ENCODE assay signal across 9 cellular contexts in the genomic region with DNA sequence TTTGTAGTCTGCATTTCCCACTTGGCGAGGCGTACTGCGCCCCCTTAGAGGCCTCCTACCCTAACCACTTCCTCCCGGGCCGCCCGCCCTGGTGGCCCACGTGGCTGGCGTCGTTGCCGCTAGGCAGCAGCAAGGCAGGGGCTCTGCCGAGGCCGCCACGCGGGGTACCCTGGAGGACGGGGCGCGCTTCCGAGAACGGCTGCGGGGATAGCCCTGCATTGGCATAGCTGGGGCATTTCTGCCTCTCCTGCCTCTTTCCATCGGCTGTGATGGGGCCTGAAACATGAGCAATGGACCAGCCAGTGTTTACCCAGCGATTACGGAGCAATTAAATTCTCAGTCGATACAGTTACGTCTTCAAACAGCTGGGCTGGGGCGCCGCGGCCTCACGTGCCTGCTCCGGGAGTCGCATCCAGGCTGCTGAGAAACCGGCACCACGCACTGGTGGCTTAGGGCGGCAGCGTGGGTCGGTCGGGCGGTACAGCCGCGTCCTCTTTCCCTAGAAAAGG. TPM values are rescaled to one million over a fixed set of nuclear protein-coding genes. Genes with fewer than 3 reads are reported as not detected.
DNase-seq lines count a peak whose midpoint lies in the region; ATAC-seq and TF ChIP-seq lines count a peak whose summit lies in the region.
"Had no signal": no experiment of that assay in that cellular context is flagged by ENCODE, and none has a peak within 500 bp of the region (broad histone marks: within the 10 kb centered on the region; RNA-seq: fewer than 3 reads in every experiment).

No MANE protein-coding gene starts in this region.

- H3K27ac ChIP-seq in mesendoderm (ENCODE audit: low read depth, low read length) (no peak overlapping the region), Peyer's patch (no peak overlapping the region)
- H3K27ac ChIP-seq: prostate gland had no signal

- H3K9me3 ChIP-seq in Peyer's patch = no peaks in the 10 kb centered on the region
- H3K9me3 ChIP-seq: prostate gland had no signal

- H3K4me3 ChIP-seq in mesendoderm (ENCODE audit: low read length) = no peak overlapping the region
- H3K4me3 ChIP-seq in Peyer's patch = no peak overlapping the region
- H3K4me3 ChIP-seq: prostate gland had no signal

- no peaks in the 10 kb centered on the region for H3K79me2 ChIP-seq in mesendoderm (ENCODE audit: control insufficient read depth, insufficient read depth, low read length)

- H3K23ac ChIP-seq in mesendoderm (ENCODE audit: low read length) = no peak overlapping the region

- no peak overlapping the region for H3K9ac ChIP-seq in mesendoderm (ENCODE audit: low read length)

- H4K5ac ChIP-seq in mesendoderm (ENCODE audit: low read length) = no peak overlapping the region

- DNase-seq in DMS153 treated with DMSO at 0.1 percent for 48 hours (lab: John Stamatoyannopoulos, UW; ENCODE audit: unreplicated experiment) = peak; percentile 79
- peak; percentile 98 for DNase-seq in NCI-H1092 treated with DMSO at 0.1 percent for 48 hours (lab: John Stamatoyannopoulos, UW)
- peak; percentile 36 for DNase-seq in SHP77 treated with DMSO at 0.1 percent for 48 hours (lab: John Stamatoyannopoulos, UW)
- DNase-seq in mesendoderm = no peak
- no peak for DNase-seq in NCI-H2196 (lab: John Stamatoyannopoulos, UW; ENCODE audit: unreplicated experiment)
- no peak for DNase-seq in cerebellum (ENCODE audit: low spot score)
- no peak for DNase-seq in Peyer's patch

- no peak overlapping the region for H4K8ac ChIP-seq in mesendoderm (ENCODE audit: low read depth, low read length)

- no peak overlapping the region for H2AK5ac ChIP-seq in mesendoderm (ENCODE audit: low read length)

- no peaks in the 10 kb centered on the region for H3K79me1 ChIP-seq in mesendoderm (ENCODE audit: low read length)

- H3K18ac ChIP-seq in mesendoderm (ENCODE audit: low read length) = no peak overlapping the region

- no peak for TF ChIP-seq CTCF in Peyer's patch (IDR thresholded peaks at IDR 0.05)

- WGBS in mesendoderm (ENCODE audit: extremely low coverage, insufficient coverage, low lambda C conversion rate) = no CpG with 5 or more reads among the region's 40 CpGs

- H3K4me1 ChIP-seq in mesendoderm (ENCODE audit: control insufficient read depth, low read depth, low read length) (peaks cover 4% of the 10 kb centered on the region), Peyer's patch (peaks cover 0 to 6% (median 0%) of the 10 kb centered on the region in 4 donors)
- H3K4me1 ChIP-seq: prostate gland had no signal

- H3K36me3 ChIP-seq in mesendoderm (ENCODE audit: control insufficient read depth, insufficient read depth, low read length) (no peaks in the 10 kb centered on the region), Peyer's patch (no peaks in the 10 kb centered on the region)
- H3K36me3 ChIP-seq: prostate gland had no signal

- ATAC-seq in GM18873 (IDR thresholded peaks at IDR 0.05; ENCODE audit: low FRiP score, unreplicated experiment) = no peak

- no peak overlapping the region for H2BK5ac ChIP-seq in mesendoderm (ENCODE audit: low read length)

- H3K4me2 ChIP-seq in mesendoderm (ENCODE audit: low read length) = no peak overlapping the region

- no peak for TF ChIP-seq POLR2A in Peyer's patch (IDR thresholded peaks at IDR 0.05)

- no peak overlapping the region for H2BK120ac ChIP-seq in mesendoderm (ENCODE audit: low read depth, low read length)

- H3K4ac ChIP-seq in mesendoderm (ENCODE audit: low read depth, low read length) = no peak overlapping the region

- H3K27me3 ChIP-seq in mesendoderm (ENCODE audit: insufficient read depth, low read length, poor library complexity) = no peaks in the 10 kb centered on the region
- H3K27me3 ChIP-seq in Peyer's patch = peaks cover 0 to 7% of the 10 kb centered on the region in 2 donors

- no peak overlapping the region for H2BK15ac ChIP-seq in mesendoderm (replicated peaks; ENCODE audit: low read depth)

- H3K56ac ChIP-seq in mesendoderm (ENCODE audit: low read length) = peak overlapping the region; percentile 60

RNA-seq across cellular contexts. Expression of a gene that starts 38.1 kb away (rescaled TPM):
- 1.6 TPM for polyA plus RNA-seq in mesendoderm (2013, experiment 1 of 2)
- 1.5 TPM for polyA plus RNA-seq in mesendoderm (2013, experiment 2 of 2)
- total RNA-seq in cerebellum (7.7 TPM), Peyer's patch (1 to 10 TPM in 1 of 4 donors, under 1 TPM in 3; 0.35 to 3.3 (median 0.58) TPM)

Comparison
In these comparisons a context has a peak if more than half of its experiments do, and no peak if none do; other contexts are left out.
1. DNase-seq: peak in DMS153 treated with DMSO at 0.1 percent for 48 hours (single experiment), NCI-H1092 treated with DMSO at 0.1 percent for 48 hours (single experiment) and SHP77 treated with DMSO at 0.1 percent for 48 hours (single experiment); none in mesendoderm (single experiment), NCI-H2196 (single experiment), cerebellum (single experiment) and Peyer's patch (0 of 3).